11 cellular contexts compared by ENCODE assay signal in the genomic region with DNA sequence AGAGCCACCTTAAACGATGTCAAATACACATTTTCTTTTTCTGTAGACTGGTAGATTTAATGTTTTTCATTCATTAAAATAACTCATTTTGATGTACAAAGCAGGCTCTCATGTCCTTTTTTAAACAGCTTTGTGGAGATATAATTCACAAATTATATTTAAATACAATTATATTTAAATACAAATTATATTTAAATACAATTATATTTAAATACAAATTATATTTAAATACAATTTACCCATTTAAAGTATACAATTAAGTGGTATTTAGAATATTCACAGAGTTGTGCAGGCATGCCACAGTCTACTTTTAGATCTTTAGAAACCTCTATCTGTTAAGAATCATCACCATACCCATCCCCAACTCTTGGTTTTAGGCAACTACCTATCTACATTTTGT. TPM values are rescaled to one million over a fixed set of nuclear protein-coding genes. Genes with fewer than 3 reads are reported as not detected.
"Had no signal": no experiment of that assay in that cellular context is flagged by ENCODE, and none has a peak within 500 bp of the region (broad histone marks: within the 10 kb centered on the region; RNA-seq: fewer than 3 reads in every experiment).

No MANE protein-coding gene starts in this region.

- FAIRE-seq: H1, H54, HepG2 had no signal

- H3K4me3 ChIP-seq: GM23338 had no signal

- DNase-seq: H9, HCEC 1CT, KBM-7 had no signal

- H3K4me1 Mint-ChIP-seq: GM23338 had no signal

- H3K9me3 Mint-ChIP-seq: GM23338, H9 had no signal

- H3K36me3 Mint-ChIP-seq: IgD-negative memory B cell had no signal

- H3K4me3 Mint-ChIP-seq: GM23338, H9, IgD-negative memory B cell had no signal

- ATAC-seq: GM23338, HepG2 had no signal

- H3K27ac ChIP-seq: HL-60, KMS-11 had no signal

- H3K27ac Mint-ChIP-seq: GM23338, H9, IgD-negative memory B cell had no signal

RNA-seq across cellular contexts. Expression of gene GASK1A, which starts 36.4 kb away (rescaled TPM):
- total RNA-seq: HepG2, HT1080 had no signal
- polyA plus RNA-seq: HepG2, IgD-negative memory B cell had no signal

RNA-seq across cellular contexts. Expression of gene ZNF662, which starts 36.8 kb away (rescaled TPM):
- total RNA-seq: H1, H9, HepG2, HT1080 had no signal
- polyA plus RNA-seq: HepG2, IgD-negative memory B cell had no signal
